In the genomic region with DNA sequence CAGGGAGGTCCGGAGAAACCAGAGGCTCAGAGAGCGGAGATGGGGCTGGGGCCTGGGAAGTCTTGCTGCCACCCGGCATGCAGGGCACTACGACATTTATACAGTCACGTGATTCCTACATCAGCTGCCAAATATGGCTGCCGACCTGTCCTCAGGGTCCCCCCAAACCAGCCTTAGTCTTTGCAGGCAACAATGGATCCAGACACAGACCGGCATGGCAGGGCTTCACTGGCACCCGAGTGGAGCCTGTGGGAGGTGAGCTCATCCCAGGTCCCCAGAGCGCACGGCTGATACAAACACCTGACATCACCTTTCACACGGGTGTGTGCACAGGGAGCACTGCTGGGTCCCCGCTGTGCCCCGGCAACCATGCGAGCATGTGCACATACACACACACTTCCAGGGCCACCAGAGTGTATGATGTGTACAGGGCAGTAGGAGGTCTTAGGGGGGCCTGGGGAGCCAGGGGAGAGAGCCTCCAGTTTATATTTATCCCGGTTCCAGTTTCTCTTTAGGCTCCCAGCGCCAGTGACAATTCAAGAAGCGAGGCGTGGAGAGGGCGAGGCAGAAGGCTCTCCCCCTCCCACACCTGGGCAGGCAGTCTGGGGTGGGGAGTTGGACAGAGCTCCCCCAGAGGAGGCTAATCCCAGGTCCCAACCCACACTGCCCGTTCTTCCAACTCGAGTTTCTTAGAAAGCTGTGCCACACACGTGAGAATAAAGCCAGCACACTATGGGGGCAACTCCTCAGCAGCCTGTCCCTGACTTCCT, we compare ENCODE assay signal across 9 cellular contexts. TPM values are rescaled to one million over a fixed set of nuclear protein-coding genes. Genes with fewer than 3 reads are reported as not detected.
DNase-seq lines count a peak whose midpoint lies in the region; ATAC-seq and TF ChIP-seq lines count a peak whose summit lies in the region.
"Had no signal": no experiment of that assay in that cellular context is flagged by ENCODE, and none has a peak within 500 bp of the region (broad histone marks: within the 10 kb centered on the region; RNA-seq: fewer than 3 reads in every experiment).

No MANE protein-coding gene starts in this region.

- peak overlapping the region in 1 of 2 donors; percentile 70 for H3K9ac ChIP-seq in liver (ENCODE audit: low read depth in 1 of 2, low read length in 2 of 2)

- H3K9me3 Mint-ChIP-seq in activated T-cell treated with anti-CD3 and anti-CD28 coated beads, Interleukin-2, amount 50 U/mL, for 24 hours, result no peaks in the 10 kb centered on the region

- WGBS in liver, result 57% methylated on average over 22 of the region's 22 CpGs
- 34 to 40% methylated on average over 19 to 20 of the region's 22 CpGs for WGBS in tibial nerve, 2 donors

- H3K4me1 Mint-ChIP-seq in activated T-cell treated with anti-CD3 and anti-CD28 coated beads, Interleukin-2, amount 50 U/mL, for 24 hours (ENCODE audit: low read depth), result peaks cover 29% of the 10 kb centered on the region

- DNase-seq in activated T-cell treated with anti-CD3 and anti-CD28 coated beads, Interleukin-2, amount 50 U/mL, for 24 hours, result no peak
- DNase-seq in activated T-cell treated with anti-CD3 and anti-CD28 coated beads, Interleukin-2, amount 50 U/mL, for 1 hour, result no peak
- no peak for DNase-seq in tibial nerve (ENCODE audit: low spot score in 2 of 2)
- DNase-seq in activated CD4-positive, alpha-beta T cell treated with anti-CD3 and anti-CD28 coated beads, Interleukin-2, amount 50 U/mL, for 4 hours, result no peak
- DNase-seq: NCI-H1092 had no signal

- TF ChIP-seq CTCF in liver (IDR thresholded peaks at IDR 0.05; ENCODE audit: low read depth, low read length, missing input control) (no peak), tibial nerve (IDR thresholded peaks at IDR 0.05) (no peak)

- H3K4me3 Mint-ChIP-seq in activated T-cell treated with anti-CD3 and anti-CD28 coated beads, Interleukin-2, amount 50 U/mL, for 24 hours, result peak overlapping the region; percentile 82

- H3K27me3 ChIP-seq in liver (ENCODE audit: control insufficient read depth in 4 of 4, insufficient read depth in 4 of 4, low read length in 3 of 4) (no peaks in the 10 kb centered on the region), tibial nerve (no peaks in the 10 kb centered on the region)

- H3K4me3 ChIP-seq in liver (ENCODE audit: low read depth in 1 of 3, low read length in 3 of 3) (peak overlapping the region; percentile 66 to 94 (median 87)), tibial nerve (peak overlapping the region; percentile 64 to 92 (median 88))

- no peak for TF ChIP-seq RAD21 in liver (IDR thresholded peaks at IDR 0.05)

- TF ChIP-seq POLR2A in tibial nerve (IDR thresholded peaks at IDR 0.05), result no peak

- peak overlapping the region; percentile 96 for H3K27ac ChIP-seq in angular gyrus (ENCODE audit: low read depth, low read length)
- peak overlapping the region; percentile 96 to 97 for H3K27ac ChIP-seq in liver (ENCODE audit: low read depth in 1 of 2, low read length in 2 of 2)
- H3K27ac ChIP-seq in tibial nerve, result peak overlapping the region; percentile 94 to 99 (median 98)

- ATAC-seq in HG03175 (IDR thresholded peaks at IDR 0.05; ENCODE audit: unreplicated experiment) (no peak), GM18873 (IDR thresholded peaks at IDR 0.05; ENCODE audit: low FRiP score, unreplicated experiment) (no peak)

- H3K9me3 ChIP-seq in liver (ENCODE audit: control insufficient read depth in 4 of 4, low read length in 3 of 4), result no peaks in the 10 kb centered on the region
- H3K9me3 ChIP-seq in tibial nerve, result no peaks in the 10 kb centered on the region

- peak in 1 of 2 donors; percentile 27 for TF ChIP-seq EP300 in tibial nerve (IDR thresholded peaks at IDR 0.05)

- H3K27me3 Mint-ChIP-seq in activated T-cell treated with anti-CD3 and anti-CD28 coated beads, Interleukin-2, amount 50 U/mL, for 24 hours, result peaks cover 7% of the 10 kb centered on the region

- H3K36me3 ChIP-seq in liver (ENCODE audit: control insufficient read depth in 4 of 4, insufficient read depth in 3 of 4, low read depth in 1 of 4, low read length in 3 of 4), result peaks cover 4 to 28% (median 10%) of the 10 kb centered on the region in 4 donors
- peaks cover 3 to 54% (median 15%) of the 10 kb centered on the region in 3 donors for H3K36me3 ChIP-seq in tibial nerve

- H3K36me3 Mint-ChIP-seq in activated T-cell treated with anti-CD3 and anti-CD28 coated beads, Interleukin-2, amount 50 U/mL, for 24 hours (ENCODE audit: low read depth), result peaks cover 31% of the 10 kb centered on the region

- H3K4me1 ChIP-seq in liver (ENCODE audit: control insufficient read depth in 4 of 4, insufficient read depth in 4 of 4, low read length in 3 of 4) (peaks cover 9 to 49% (median 40%) of the 10 kb centered on the region in 4 donors), tibial nerve (peaks cover 0 to 72% (median 38%) of the 10 kb centered on the region in 4 donors)

- H3K27ac Mint-ChIP-seq in activated T-cell treated with anti-CD3 and anti-CD28 coated beads, Interleukin-2, amount 50 U/mL, for 24 hours, result peak overlapping the region; percentile 86

TF ChIP-seq in liver, 16 proteins besides CTCF, POLR2A, EP300 and RAD21:
- TF ChIP-seq ATF3 (IDR thresholded peaks at IDR 0.05) (no peak), RXRA (IDR thresholded peaks at IDR 0.05) (no peak), SP1 (IDR thresholded peaks at IDR 0.05) (no peak), NR2F2 (IDR thresholded peaks at IDR 0.05) (no peak), HNF4G (IDR thresholded peaks at IDR 0.05) (no peak), JUND (IDR thresholded peaks at IDR 0.05) (no peak), FOXA2 (IDR thresholded peaks at IDR 0.05) (no peak)

RNA-seq across cellular contexts. Expression of gene SEMA4C, which starts 2.7 kb away (rescaled TPM):
- total RNA-seq in liver, result 10 to 100 TPM; 13.3 to 23.2 TPM
- 10 to 100 TPM in 1 of 2 donors, 1 to 10 TPM in 1; 3.7 to 13.0 TPM for polyA plus RNA-seq in liver
- total RNA-seq in tibial nerve, result 100 to 1,000 TPM; 120 to 181 (median 147) TPM

RNA-seq across cellular contexts. Expression of gene ANKRD39, which starts 9.4 kb away (rescaled TPM):
- 1 to 10 TPM; 4.7 to 9.3 TPM for total RNA-seq in liver
- 10 to 100 TPM; 12.1 to 22.7 TPM for polyA plus RNA-seq in liver
- total RNA-seq in tibial nerve, result 10 to 100 TPM; 13.8 to 23.7 (median 19.5) TPM

RNA-seq across cellular contexts. Expression of gene ANKRD23, which starts 23.4 kb away (rescaled TPM):
- total RNA-seq in liver (1 to 10 TPM; 1.4 to 4.2 TPM), tibial nerve (10 to 100 TPM in 2 of 4 donors, 1 to 10 TPM in 2; 6.1 to 23.1 (median 11.2) TPM)
- polyA plus RNA-seq in liver, result 1 to 10 TPM in 1 of 2 donors, under 1 TPM in 1; 0.82 to 2.4 TPM

RNA-seq across cellular contexts. Expression of gene CNNM3, which starts 51.1 kb away (rescaled TPM):
- total RNA-seq in liver (10 to 100 TPM; 17.0 to 19.8 TPM), tibial nerve (10 to 100 TPM; 21.8 to 27.8 (median 22.9) TPM)
- 10 to 100 TPM; 10.0 to 15.2 TPM for polyA plus RNA-seq in liver

Comparison
In these comparisons a context has a peak if more than half of its experiments do, and no peak if none do; other contexts are left out.
1. RNA of gene SEMA4C, which starts 2.7 kb away (total RNA-seq): 120 to 181 TPM in tibial nerve; 13.3 to 23.2 TPM in liver; every median in the first group is over 4 times any median in the second.
2. Peak in every context shown above with its lines, with median percentiles within 50 percentile points of each other: H3K27ac ChIP-seq.